Comparison of ENCODE assay signal across 8 cellular contexts in genomic region chr9:127122176-127123151, GRCh38. TPM values are rescaled to one million over a fixed set of nuclear protein-coding genes. Genes with fewer than 3 reads are reported as not detected.
DNase-seq lines count a peak whose midpoint lies in the region; ATAC-seq and TF ChIP-seq lines count a peak whose summit lies in the region.

A gene with protein sequence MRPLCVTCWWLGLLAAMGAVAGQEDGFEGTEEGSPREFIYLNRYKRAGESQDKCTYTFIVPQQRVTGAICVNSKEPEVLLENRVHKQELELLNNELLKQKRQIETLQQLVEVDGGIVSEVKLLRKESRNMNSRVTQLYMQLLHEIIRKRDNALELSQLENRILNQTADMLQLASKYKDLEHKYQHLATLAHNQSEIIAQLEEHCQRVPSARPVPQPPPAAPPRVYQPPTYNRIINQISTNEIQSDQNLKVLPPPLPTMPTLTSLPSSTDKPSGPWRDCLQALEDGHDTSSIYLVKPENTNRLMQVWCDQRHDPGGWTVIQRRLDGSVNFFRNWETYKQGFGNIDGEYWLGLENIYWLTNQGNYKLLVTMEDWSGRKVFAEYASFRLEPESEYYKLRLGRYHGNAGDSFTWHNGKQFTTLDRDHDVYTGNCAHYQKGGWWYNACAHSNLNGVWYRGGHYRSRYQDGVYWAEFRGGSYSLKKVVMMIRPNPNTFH (minus strand): TSS chr9:127122635. CDS start chr9:127108731, 13,904 bp downstream.

- peak; percentile 96 for ATAC-seq in right cardiac atrium
- no peak for ATAC-seq in GM18519 (IDR thresholded peaks at IDR 0.05; ENCODE audit: low FRiP score, unreplicated experiment)

- H3K9me3 ChIP-seq in right cardiac atrium (ENCODE audit: control insufficient read depth, low read length) (no peaks in the 10 kb centered on the region), ovary (no peaks in the 10 kb centered on the region)

- H3K27ac ChIP-seq in right cardiac atrium (ENCODE audit: low read length) = peak within 1 kb of the TSS; percentile 91
- peak within 1 kb of the TSS; percentile 61 to 88 for H3K27ac ChIP-seq in ovary

- intact Hi-C loops in right cardiac atrium (cut with DNase I) (loop anchor here in 1 of 4 donors (10.0 kb wide), 1 partner anchor 62 kb away; no protein-coding TSS in a partner anchor), ovary (cut with DNase I) (loop anchor here in 3 of 4 donors (5.0 to 10.0 kb wide), 3 partner anchors 62 to 75 kb away; no protein-coding TSS in a partner anchor)

- TF ChIP-seq EP300 in ovary (IDR thresholded peaks at IDR 0.05) = peak; percentile 44

- TF ChIP-seq POLR2A in ovary (IDR thresholded peaks at IDR 0.05) = peak; percentile 85

- H3K27me3 ChIP-seq in right cardiac atrium (ENCODE audit: control insufficient read depth, insufficient read depth) (no peaks in the 10 kb centered on the region), ovary (no peaks in the 10 kb centered on the region)

- WGBS in right cardiac atrium = 4% methylated on average over 48 of the region's 48 CpGs
- WGBS in ovary, 3 donors = 0 to 2% (median 2%) methylated on average over 22 to 48 of the region's 48 CpGs

- no peak for TF ChIP-seq CTCF in astrocyte of the cerebellum (IDR thresholded peaks at IDR 0.05; ENCODE audit: low read depth, low read length, missing control alignments)
- TF ChIP-seq CTCF in ovary (IDR thresholded peaks at IDR 0.05) = peak in 1 of 3 donors; percentile 27

- H3K4me1 ChIP-seq in right cardiac atrium (ENCODE audit: control insufficient read depth, insufficient read depth, low read length) (peaks cover 8% of the 10 kb centered on the region), ovary (ENCODE audit: insufficient read depth) (peaks cover 17% of the 10 kb centered on the region)

- in situ Hi-C loops in astrocyte of the cerebellum (cut with HindIII; ENCODE audit: low sequenced_read_pairs) = no loop called here

- H3K36me3 ChIP-seq in ovary = no peaks in the 10 kb centered on the region

- DNase-seq in stimulated activated CD4-positive, alpha-beta T cell treated with anti-CD3 and anti-CD28 coated beads, Interleukin-12 subunit alpha, Interleukin-12 subunit beta, amount 100 ng/mL, for 4 hours = peak; percentile 2
- DNase-seq in stimulated activated CD4-positive, alpha-beta T cell treated with anti-CD3 and anti-CD28 coated beads, Interleukin-4, amount 100 ng/mL, for 4 hours = no peak
- peak; percentile 98 for DNase-seq in NCI-H2171 (lab: John Stamatoyannopoulos, UW)
- DNase-seq in astrocyte of the cerebellum (ENCODE audit: low read depth) = peak; percentile 66
- DNase-seq in right cardiac atrium = peak; percentile 96 to 98 (median 97)
- DNase-seq in ovary = peak; percentile 95 to 97 (median 96)
- DNase-seq in SW 1271 (lab: John Stamatoyannopoulos, UW) = no peak

- H3K4me3 ChIP-seq in astrocyte of the cerebellum (ENCODE audit: low read depth, low read length) (peak within 1 kb of the TSS; percentile 56), right cardiac atrium (ENCODE audit: low read length) (peak within 1 kb of the TSS; percentile 56), ovary (peak within 1 kb of the TSS; percentile 52)

RNA-seq across cellular contexts. Expression of the gene that starts here (rescaled TPM):
- total RNA-seq in right cardiac atrium = 10 to 100 TPM; 33.8 to 69.5 (median 47.2) TPM
- 26.7 TPM for polyA plus RNA-seq in right cardiac atrium
- total RNA-seq in ovary = 100 to 1,000 TPM in 1 of 7 donors, 10 to 100 TPM in 5, 1 to 10 TPM in 1; 9.8 to 108 (median 64.1) TPM
- polyA plus RNA-seq in ovary = 100 to 1,000 TPM in 1 of 2 donors, 10 to 100 TPM in 1; 27.5 to 114 TPM

Comparison
In these comparisons a context has a peak if more than half of its experiments do, and no peak if none do; other contexts are left out.
1. DNase-seq: peak in stimulated activated CD4-positive, alpha-beta T cell treated with anti-CD3 and anti-CD28 coated beads, Interleukin-12 subunit alpha, Interleukin-12 subunit beta, amount 100 ng/mL, for 4 hours (single experiment), NCI-H2171 (single experiment), astrocyte of the cerebellum (single experiment), right cardiac atrium (3 of 3) and ovary (5 of 5); none in stimulated activated CD4-positive, alpha-beta T cell treated with anti-CD3 and anti-CD28 coated beads, Interleukin-4, amount 100 ng/mL, for 4 hours (0 of 2) and SW 1271 (0 of 2).
2. Peak in every context shown above with its lines, with median percentiles within 50 percentile points of each other: H3K4me3 ChIP-seq.